Comparison of ENCODE assay signal across 2 cellular contexts in genomic region chr10:12333382-12334185, GRCh38.
TF ChIP-seq lines count a peak whose summit lies in the region.

No MANE protein-coding gene starts in this region.

TF ChIP-seq in liver, 16 proteins besides CTCF, POLR2A, EP300 and RAD21 (continued from another document):
- TF ChIP-seq REST (IDR thresholded peaks at IDR 0.05) (no peak), FOXA2 (IDR thresholded peaks at IDR 0.05) (no peak), FOXA1 (IDR thresholded peaks at IDR 0.05) (no peak), GABPA (IDR thresholded peaks at IDR 0.05 in 1 of 2, conservative IDR thresholded peaks at IDR 0.05 in 1 of 2) (no peak), HNF4A (conservative IDR thresholded peaks at IDR 0.05) (peak in 1 of 2 donors; percentile 15), ATF3 (IDR thresholded peaks at IDR 0.05) (no peak), YY1 (IDR thresholded peaks at IDR 0.05) (peak; percentile 58), RXRA (IDR thresholded peaks at IDR 0.05) (no peak), TAF1 (conservative IDR thresholded peaks at IDR 0.05) (no peak)
TF ChIP-seq in liver: peak in this region for 4.

TF ChIP-seq in HepG2, 621 proteins besides CTCF, POLR2A, EP300 and RAD21 (continued from another document):
- TF ChIP-seq RERE (CRISPR knock-in tag; IDR thresholded peaks at IDR 0.05; ENCODE audit: low read depth) (no peak), MYPOP (CRISPR knock-in tag; IDR thresholded peaks at IDR 0.05) (no peak), ZNF577 (CRISPR knock-in tag; IDR thresholded peaks at IDR 0.05; ENCODE audit: borderline replicate concordance, low read depth) (no peak), DBP (CRISPR knock-in tag; IDR thresholded peaks at IDR 0.05; ENCODE audit: not compliant biosample characterization) (no peak), ZC3H13 (CRISPR knock-in tag; IDR thresholded peaks at IDR 0.05) (no peak)
